1 cellular context compared by ENCODE assay signal in genomic region chr7:98203964-98204605, GRCh38.
TF ChIP-seq lines count a peak whose summit lies in the region.

No MANE protein-coding gene starts in this region.

TF ChIP-seq in HEK293T, 16 proteins besides CTCF, POLR2A, EP300 and RAD21:
- no peak for TF ChIP-seq FOXK2 (IDR thresholded peaks at IDR 0.05)
- TF ChIP-seq SUZ12 (IDR thresholded peaks at IDR 0.05) = no peak
- TF ChIP-seq BHLHE40 (IDR thresholded peaks at IDR 0.05; ENCODE audit: borderline replicate concordance) = no peak
- TF ChIP-seq L3MBTL2 (conservative IDR thresholded peaks at IDR 0.05) = no peak
- TF ChIP-seq NFRKB (IDR thresholded peaks at IDR 0.05) = no peak
- TF ChIP-seq PKNOX1 (IDR thresholded peaks at IDR 0.05) = no peak
- TF ChIP-seq TARDBP (IDR thresholded peaks at IDR 0.05) = no peak
- no peak for TF ChIP-seq ZNF384 (IDR thresholded peaks at IDR 0.05)
- no peak for TF ChIP-seq ARNT (IDR thresholded peaks at IDR 0.05)
